In the genomic region with DNA sequence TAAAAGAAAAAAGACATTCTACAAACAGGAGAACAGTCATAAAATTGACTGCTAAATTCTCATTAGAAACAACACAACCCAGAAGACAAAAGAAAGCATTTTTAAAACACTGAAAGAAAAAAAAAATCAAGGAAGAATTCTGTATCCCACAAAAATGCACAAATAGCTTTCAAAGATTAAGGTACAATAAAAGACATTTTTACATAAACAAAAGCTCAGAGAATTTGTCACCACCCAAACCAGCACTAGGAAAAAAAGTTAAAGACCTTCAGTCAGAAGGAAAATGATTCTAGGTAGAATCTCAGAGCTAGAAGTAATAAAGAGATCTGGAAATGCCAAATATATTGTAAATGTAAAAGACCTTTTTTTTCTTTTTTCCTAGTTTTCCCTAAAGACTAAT, we compare ENCODE assay signal across 10 cellular contexts.
"Had no signal": no experiment of that assay in that cellular context is flagged by ENCODE, and none has a peak within 500 bp of the region (broad histone marks: within the 10 kb centered on the region; RNA-seq: fewer than 3 reads in every experiment).

No MANE protein-coding gene starts in this region.

- H3K27ac ChIP-seq: GM23248 had no signal

- H3K36me3 ChIP-seq: HAP-1 had no signal

- H3K9me3 ChIP-seq: HAP-1 had no signal

- FAIRE-seq: H1, H54 had no signal

- DNase-seq: GM23248, GOT3, H7, H9, HCEC 1CT, HFFc6 had no signal

- H3K4me3 ChIP-seq: GM23248, GM23338, HAP-1 had no signal

- H3K4me1 ChIP-seq: HAP-1 had no signal
